Comparison of ENCODE assay signal across 1 cellular context in genomic region chr17:9837551-9838471, GRCh38.
TF ChIP-seq lines count a peak whose summit lies in the region.

No MANE protein-coding gene starts in this region.

TF ChIP-seq in GM23338, 12 proteins besides CTCF, POLR2A, EP300 and RAD21 (continued from another document):
- TF ChIP-seq ZNF462 (CRISPR knock-in tag; IDR thresholded peaks at IDR 0.05): no peak
- TF ChIP-seq EZH2 (IDR thresholded peaks at IDR 0.05; ENCODE audit: low read depth, unreplicated experiment): no peak
- no peak for TF ChIP-seq CREB1 (CRISPR knock-in tag; IDR thresholded peaks at IDR 0.05; ENCODE audit: low read depth)
